In genomic region chr11:45082744-45083543, GRCh38 we compare ENCODE assay signal across 12 cellular contexts.
A peak's percentile ranks its signal among the peaks of the same experiment; 100 is the strongest.
DNase-seq lines count a peak whose midpoint lies in the region; ATAC-seq lines count a peak whose summit lies in the region.
"Had no signal": no experiment of that assay in that cellular context is flagged by ENCODE, and none has a peak within 500 bp of the region (broad histone marks: within the 10 kb centered on the region; RNA-seq: fewer than 3 reads in every experiment).

No MANE protein-coding gene starts in this region.

- intact Hi-C loops in activated T-helper 1 cell treated with anti-CD3 and anti-CD28 coated beads, Interleukin-12 subunit alpha, Interleukin-12 subunit beta, Interleukin-2, Interleukin-4 antibody, amounts not matched to agents 30 ng/mL and 10 ng/mL and 1 ng/mL, durations not matched to agents 14 hours and 24 hours and 36 hours (cut with micrococcal nuclease): loop anchor here (5.0 kb wide), 1 partner anchor 136 kb away; no protein-coding TSS in a partner anchor

- no peak overlapping the region for H3K14ac ChIP-seq in trophoblast cell (ENCODE audit: low read length)

- H3K36me3 Mint-ChIP-seq in activated T-helper 1 cell treated with anti-CD3 and anti-CD28 coated beads, Interleukin-12 subunit alpha, Interleukin-12 subunit beta, Interleukin-2, Interleukin-4 antibody, amounts not matched to agents 30 ng/mL and 10 ng/mL and 1 ng/mL, durations not matched to agents 14 hours and 24 hours and 36 hours (ENCODE audit: low read depth): no peaks in the 10 kb centered on the region
- peaks cover 0 to 5% (median 0%) of the 10 kb centered on the region in 3 donors for H3K36me3 Mint-ChIP-seq in naive thymus-derived CD8-positive, alpha-beta T cell

- in situ Hi-C loops in G401 (cut with HindIII; ENCODE audit: low sequenced_read_pairs): no loop called here

- H3K4me3 Mint-ChIP-seq in activated T-helper 1 cell treated with anti-CD3 and anti-CD28 coated beads, Interleukin-12 subunit alpha, Interleukin-12 subunit beta, Interleukin-2, Interleukin-4 antibody, amounts not matched to agents 30 ng/mL and 10 ng/mL and 1 ng/mL, durations not matched to agents 14 hours and 24 hours and 36 hours: no peak overlapping the region
- peak overlapping the region in 8 of 10 donors; percentile 13 to 70 (median 57) for H3K4me3 Mint-ChIP-seq in naive thymus-derived CD8-positive, alpha-beta T cell
- H3K4me3 Mint-ChIP-seq: nephron; T-helper 2 cell treated with Interferon-gamma antibody and Interleukin-4, amounts not matched to agents 5 μg/mL and 100 μg/mL, for 36 hours had no signal

- H3K9me3 ChIP-seq in Karpas-422 (ENCODE audit: low read length) (no peaks in the 10 kb centered on the region), trophoblast cell (ENCODE audit: insufficient read depth, low read depth, low read length) (no peaks in the 10 kb centered on the region)

- H2BK120ac ChIP-seq in trophoblast cell (ENCODE audit: insufficient read depth, low read length, poor library complexity): no peak overlapping the region

- peak; percentile 40 for DNase-seq in G401 (ENCODE audit: low spot score)
- DNase-seq in Karpas-422: peak; percentile 74
- DNase-seq in activated T-helper 1 cell treated with anti-CD3 and anti-CD28 coated beads, Interleukin-12 subunit alpha, Interleukin-12 subunit beta, Interleukin-2, Interleukin-4 antibody, amounts not matched to agents 30 ng/mL and 10 ng/mL and 1 ng/mL, durations not matched to agents 14 hours and 24 hours and 36 hours (ENCODE audit: low spot score): no peak
- DNase-seq in naive thymus-derived CD8-positive, alpha-beta T cell: peak in 1 of 10 donors; percentile 35
- no peak for DNase-seq in trophoblast cell
- no peak for DNase-seq in DMS53 treated with DMSO at 0.1 percent for 48 hours (lab: John Stamatoyannopoulos, UW; ENCODE audit: unreplicated experiment)
- DNase-seq: activated T-cell treated with anti-CD3 and anti-CD28 coated beads, Interleukin-2, amount 50 U/mL, for 1 hour; NCI-H187; stimulated activated CD8-positive, alpha-beta memory T cell treated with anti-CD3 and anti-CD28 coated beads, Interleukin-4, amount 100 ng/mL, for 48 hours had no signal

- no peak overlapping the region for H2BK12ac ChIP-seq in trophoblast cell (ENCODE audit: low read length)

- H3K27me3 ChIP-seq in Karpas-422 (ENCODE audit: low read length) (no peaks in the 10 kb centered on the region), trophoblast cell (ENCODE audit: insufficient read depth, low read length) (no peaks in the 10 kb centered on the region)

- POLR2A ChIA-PET in naive thymus-derived CD8-positive, alpha-beta T cell (lab: Charles Lee): no interaction called here

- H3K4me1 ChIP-seq in Karpas-422 (ENCODE audit: low read length) (peaks cover 52% of the 10 kb centered on the region), trophoblast cell (ENCODE audit: control insufficient read depth in 1 of 2, insufficient read depth in 2 of 2, low read length in 2 of 2) (peaks cover 27 to 30% of the 10 kb centered on the region in 2 experiments)

- H3K4ac ChIP-seq in trophoblast cell (ENCODE audit: low read depth, low read length): no peak overlapping the region

- H3K4me3 ChIP-seq in Karpas-422 (ENCODE audit: low read length) (no peak overlapping the region), trophoblast cell (ENCODE audit: low read depth, low read length) (no peak overlapping the region)

- peaks cover 37% of the 10 kb centered on the region for H3K4me1 Mint-ChIP-seq in activated T-helper 1 cell treated with anti-CD3 and anti-CD28 coated beads, Interleukin-12 subunit alpha, Interleukin-12 subunit beta, Interleukin-2, Interleukin-4 antibody, amounts not matched to agents 30 ng/mL and 10 ng/mL and 1 ng/mL, durations not matched to agents 14 hours and 24 hours and 36 hours (ENCODE audit: low read depth)
- H3K4me1 Mint-ChIP-seq in naive thymus-derived CD8-positive, alpha-beta T cell: peaks cover 22 to 75% (median 56%) of the 10 kb centered on the region in 4 donors

- H3K4me2 ChIP-seq in Karpas-422 (ENCODE audit: low read depth, low read length, poor library complexity, severe bottlenecking): peak overlapping the region; percentile 28
- H3K4me2 ChIP-seq in trophoblast cell (ENCODE audit: low read length): no peak overlapping the region

- H3K27ac ChIP-seq in Karpas-422 (ENCODE audit: low read length): peak overlapping the region; percentile 12; the same call in 1 of the 2 replicates
- H3K27ac ChIP-seq in trophoblast cell (ENCODE audit: low read depth, low read length): no peak overlapping the region

- no CpG with 5 or more reads among the region's 10 CpGs for WGBS in trophoblast cell (ENCODE audit: extremely low coverage, insufficient coverage, insufficient read length)

- H4K91ac ChIP-seq in trophoblast cell (ENCODE audit: low read depth, low read length): no peak overlapping the region

- no peak overlapping the region for H3K23ac ChIP-seq in trophoblast cell (ENCODE audit: low read length)

- H3K27me3 Mint-ChIP-seq in activated T-helper 1 cell treated with anti-CD3 and anti-CD28 coated beads, Interleukin-12 subunit alpha, Interleukin-12 subunit beta, Interleukin-2, Interleukin-4 antibody, amounts not matched to agents 30 ng/mL and 10 ng/mL and 1 ng/mL, durations not matched to agents 14 hours and 24 hours and 36 hours (ENCODE audit: insufficient read depth): peaks cover 12% of the 10 kb centered on the region
- no peaks in the 10 kb centered on the region for H3K27me3 Mint-ChIP-seq in naive thymus-derived CD8-positive, alpha-beta T cell

- H2BK5ac ChIP-seq in trophoblast cell (ENCODE audit: low read depth, low read length, poor library complexity): no peak overlapping the region

- H3K18ac ChIP-seq in trophoblast cell (ENCODE audit: low read length): no peak overlapping the region

- no peak overlapping the region for H4K12ac ChIP-seq in trophoblast cell (ENCODE audit: low read depth, low read length)

- no peaks in the 10 kb centered on the region for H4K20me1 ChIP-seq in Karpas-422 (ENCODE audit: insufficient read depth, low read depth, low read length)

- H2AFZ ChIP-seq in Karpas-422 (ENCODE audit: low read length) (peak overlapping the region; percentile 36; the same call in 1 of the 2 replicates), trophoblast cell (ENCODE audit: insufficient read depth, low read length, poor library complexity) (no peak overlapping the region)

- no peak overlapping the region for H2AK5ac ChIP-seq in trophoblast cell (ENCODE audit: low read length)

- peaks cover 2% of the 10 kb centered on the region for H3K79me1 ChIP-seq in trophoblast cell (ENCODE audit: low read length)

- no peak overlapping the region for H4K8ac ChIP-seq in trophoblast cell (ENCODE audit: low read depth, low read length)

- no peaks in the 10 kb centered on the region for H3K9me3 Mint-ChIP-seq in activated T-helper 1 cell treated with anti-CD3 and anti-CD28 coated beads, Interleukin-12 subunit alpha, Interleukin-12 subunit beta, Interleukin-2, Interleukin-4 antibody, amounts not matched to agents 30 ng/mL and 10 ng/mL and 1 ng/mL, durations not matched to agents 14 hours and 24 hours and 36 hours
- H3K9me3 Mint-ChIP-seq in naive thymus-derived CD8-positive, alpha-beta T cell: no peaks in the 10 kb centered on the region

- H3K9ac ChIP-seq in Karpas-422 (ENCODE audit: low read length): peak overlapping the region; percentile 11; the same call in 1 of the 2 replicates
- H3K9ac ChIP-seq in trophoblast cell (ENCODE audit: low read length): no peak overlapping the region

- H3K36me3 ChIP-seq in Karpas-422 (ENCODE audit: insufficient read depth, low read length) (no peaks in the 10 kb centered on the region), trophoblast cell (ENCODE audit: control insufficient read depth in 1 of 2, insufficient read depth in 2 of 2, low read length in 2 of 2) (no peaks in the 10 kb centered on the region)

- H3K79me2 ChIP-seq in Karpas-422 (ENCODE audit: low read length): no peaks in the 10 kb centered on the region
- H3K79me2 ChIP-seq in trophoblast cell (ENCODE audit: control insufficient read depth, insufficient read depth, low read length, poor library complexity): no peaks in the 10 kb centered on the region

- H3K27ac Mint-ChIP-seq in activated T-helper 1 cell treated with anti-CD3 and anti-CD28 coated beads, Interleukin-12 subunit alpha, Interleukin-12 subunit beta, Interleukin-2, Interleukin-4 antibody, amounts not matched to agents 30 ng/mL and 10 ng/mL and 1 ng/mL, durations not matched to agents 14 hours and 24 hours and 36 hours: peak overlapping the region; percentile 1
- peak overlapping the region; percentile 9 to 96 (median 50) for H3K27ac Mint-ChIP-seq in naive thymus-derived CD8-positive, alpha-beta T cell
- H3K27ac Mint-ChIP-seq: T-helper 2 cell treated with Interferon-gamma antibody and Interleukin-4, amounts not matched to agents 5 μg/mL and 100 μg/mL, for 36 hours had no signal

- H3K9me2 ChIP-seq in Karpas-422 (replicated peaks; ENCODE audit: insufficient read depth, low read length): no peaks in the 10 kb centered on the region

- ATAC-seq in naive thymus-derived CD8-positive, alpha-beta T cell: peak in 1 of 2 donors; percentile 32
- no peak for ATAC-seq in GM19452 (IDR thresholded peaks at IDR 0.05; ENCODE audit: unreplicated experiment)

Comparison
In these comparisons a context has a peak if more than half of its experiments do, and no peak if none do; other contexts are left out.
1. DNase-seq: peak in G401 (single experiment) and Karpas-422 (single experiment); none in activated T-helper 1 cell treated with anti-CD3 and anti-CD28 coated beads, Interleukin-12 subunit alpha, Interleukin-12 subunit beta, Interleukin-2, Interleukin-4 antibody, amounts not matched to agents 30 ng/mL and 10 ng/mL and 1 ng/mL, durations not matched to agents 14 hours and 24 hours and 36 hours (single experiment), trophoblast cell (0 of 2) and DMS53 treated with DMSO at 0.1 percent for 48 hours (single experiment).